Comparison of ENCODE assay signal across 12 cellular contexts in the genomic region with DNA sequence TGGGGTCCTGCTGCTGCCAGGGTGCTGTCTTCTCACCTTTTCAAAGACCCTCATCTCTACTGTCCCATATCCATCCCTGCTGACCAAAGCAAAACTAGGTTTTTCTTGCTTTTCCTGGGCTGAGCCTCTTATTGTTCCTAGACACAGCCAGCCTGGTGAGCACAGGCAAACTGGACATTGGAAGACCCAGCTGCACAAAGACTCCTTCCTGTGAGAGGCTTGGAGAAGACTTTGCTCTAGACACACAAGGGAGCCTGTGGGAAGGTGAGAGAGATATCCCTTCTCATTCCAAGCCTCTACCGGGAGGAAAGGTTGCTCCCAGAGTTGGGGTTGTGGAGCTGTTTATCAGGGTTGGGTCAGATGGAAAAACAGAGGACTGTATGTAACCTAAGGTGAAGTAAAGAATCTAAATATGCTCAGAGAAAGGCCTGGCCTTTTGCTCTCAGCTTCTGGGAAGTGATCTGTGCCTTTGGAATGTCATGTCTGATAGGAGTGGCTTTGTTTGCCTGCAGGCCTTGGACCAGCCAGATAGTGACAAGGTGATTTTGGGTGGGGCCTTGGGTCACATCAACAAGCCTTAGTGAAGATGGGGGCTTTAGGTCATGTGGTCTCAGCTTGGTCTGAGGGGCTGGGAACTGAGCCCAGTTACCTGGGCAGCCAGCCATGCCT.
DNase-seq lines count a peak whose midpoint lies in the region; ATAC-seq, FAIRE-seq and TF ChIP-seq lines count a peak whose summit lies in the region.
"Had no signal": no experiment of that assay in that cellular context is flagged by ENCODE, and none has a peak within 500 bp of the region (broad histone marks: within the 10 kb centered on the region; RNA-seq: fewer than 3 reads in every experiment).

No MANE protein-coding gene starts in this region.

- POLR2A ChIA-PET in K562 (lab: Yijun Ruan, JAX), result interaction anchor here (0.7 to 1.6 kb wide), 5 partner anchors 10 to 33 kb away, joined by 3 to 4 read pairs (median 4); no protein-coding TSS in a partner anchor

- intact Hi-C loops in natural killer cell (cut with micrococcal nuclease) (loop anchor here (5.0 kb wide), 2 partner anchors 84 to 234 kb away; no protein-coding TSS in a partner anchor), K562 (cut with micrococcal nuclease) (no loop called here), Right ventricle myocardium inferior (cut with DNase I) (no loop called here)

- WGBS in K562 (ENCODE audit: insufficient coverage, low coverage, missing lambda C conversion rate), result 21% methylated on average over 1 of the region's 1 CpG

- no peak for TF ChIP-seq CTCF in natural killer cell (IDR thresholded peaks at IDR 0.05)
- TF ChIP-seq CTCF in K562 (IDR thresholded peaks at IDR 0.05 in 2 of 3, conservative IDR thresholded peaks at IDR 0.05 in 1 of 3; ENCODE audit: insufficient read depth in 2 of 3, low read depth in 1 of 3, low read length in 3 of 3), result no peak

- peak; percentile 53; the same call in 1 of the 2 replicates for TF ChIP-seq EP300 in K562 (IDR thresholded peaks at IDR 0.05; ENCODE audit: low read length)

- H3K27me3 ChIP-seq in K562 (ENCODE audit: control insufficient read depth in 2 of 2, insufficient read depth in 2 of 2, low read length in 2 of 2), result no peaks in the 10 kb centered on the region

- peak; percentile 73 for FAIRE-seq in K562 (lab: Jason Lieb, UNC)

- TF ChIP-seq RAD21 in K562 (CRISPR knock-in tag; conservative IDR thresholded peaks at IDR 0.05 in 1 of 2, IDR thresholded peaks at IDR 0.05 in 1 of 2), result no peak

- no TSS peak for BruUV-seq in K562 (replicated peaks; lab: Mats Ljungman, UMichigan)

- peaks cover 9 to 17% of the 10 kb centered on the region in 2 donors for H3K4me1 Mint-ChIP-seq in natural killer cell treated with Interleukin-12 subunit alpha and Interleukin-12 subunit beta and Interleukin-15 and Interleukin-18, amount 100 ng/mL, for 72 hours (ENCODE audit: low read depth in 2 of 2)
- H3K4me1 Mint-ChIP-seq in natural killer cell, result peaks cover 16 to 17% of the 10 kb centered on the region in 2 donors

- H3K9me3 ChIP-seq in K562 (replicated peaks; ENCODE audit: control insufficient read depth, insufficient read depth, low read depth, low read length), result no peaks in the 10 kb centered on the region

- H4K20me1 ChIP-seq in K562 (replicated peaks; ENCODE audit: control insufficient read depth, insufficient read depth, low read length), result no peaks in the 10 kb centered on the region

- H3K4me2 ChIP-seq in K562 (ENCODE audit: insufficient read depth, low read length), result peak overlapping the region; percentile 46; the same call in 1 of the 2 replicates

- in situ Hi-C loops in K562 (cut with MboI), result no loop called here

- no peak for DNase-seq in natural killer cell treated with Interleukin-12 subunit alpha and Interleukin-12 subunit beta and Interleukin-15 and Interleukin-18, amount 100 ng/mL, for 72 hours (ENCODE audit: low spot score)
- DNase-seq in natural killer cell (no peak), K562 (ENCODE audit: extremely low read depth in 1 of 4, low spot score in 3 of 4) (peak; percentile 58 to 79 (median 68)), kidney tubule cell (ENCODE audit: low spot score) (peak; percentile 84), Right ventricle myocardium inferior (ENCODE audit: missing footprints) (no peak)
- no peak for DNase-seq in activated effector memory CD4-positive, alpha-beta T cell treated with Interleukin-2 at 50 U/mL for 16 hours
- DNase-seq: activated T-cell treated with anti-CD3 and anti-CD28 coated beads for 4 hours, AML-193 had no signal

- no peaks in the 10 kb centered on the region for H3K36me3 ChIP-seq in K562 (ENCODE audit: control insufficient read depth, insufficient read depth, low read length)

- no peaks in the 10 kb centered on the region for H3K79me2 ChIP-seq in K562 (ENCODE audit: control insufficient read depth, insufficient read depth, low read length)

- no peak for TF ChIP-seq POLR2A in K562 (conservative IDR thresholded peaks at IDR 0.05)

- no peaks in the 10 kb centered on the region for H3K27me3 Mint-ChIP-seq in natural killer cell treated with Interleukin-12 subunit alpha and Interleukin-12 subunit beta and Interleukin-15 and Interleukin-18, amount 100 ng/mL, for 72 hours
- peaks cover 0 to 3% of the 10 kb centered on the region in 2 donors for H3K27me3 Mint-ChIP-seq in natural killer cell (ENCODE audit: low read depth in 2 of 2)
- H3K27me3 Mint-ChIP-seq: memory B cell had no signal

- H2AFZ ChIP-seq in K562 (ENCODE audit: low read depth, low read length), result peak overlapping the region; percentile 32; the same call in 1 of the 2 replicates

- peak overlapping the region in 1 of 2 experiments; percentile 36; a peak in 1 of 4 replicates for H3K9ac ChIP-seq in K562 (ENCODE audit: insufficient read depth in 1 of 2, low read depth in 2 of 2, low read length in 2 of 2)

- H3K9me3 Mint-ChIP-seq in natural killer cell treated with Interleukin-12 subunit alpha and Interleukin-12 subunit beta and Interleukin-15 and Interleukin-18, amount 100 ng/mL, for 72 hours, result no peaks in the 10 kb centered on the region
- no peaks in the 10 kb centered on the region for H3K9me3 Mint-ChIP-seq in natural killer cell
- H3K9me3 Mint-ChIP-seq: memory B cell; T-helper 1 cell treated with Interleukin-12 subunit alpha and Interleukin-12 subunit beta and Interleukin-4 antibody, amounts not matched to agents 30 μg/mL and 1 μg/mL, for 36 hours had no signal

- H3K27ac ChIP-seq in K562 (ENCODE audit: extremely low read depth, low read depth, low read length), result no peak overlapping the region

- peaks cover 9 to 33% of the 10 kb centered on the region in 2 experiments; a peak in 4 of 5 replicates for H3K4me1 ChIP-seq in K562 (replicated peaks in 1 of 2; ENCODE audit: control insufficient read depth in 2 of 2, insufficient read depth in 2 of 2, low read length in 2 of 2)

- ATAC-seq in natural killer cell treated with Interleukin-12 subunit alpha and Interleukin-12 subunit beta and Interleukin-15 and Interleukin-18, amount 100 ng/mL, for 72 hours, result no peak
- ATAC-seq in natural killer cell (no peak), K562 (peak; percentile 62), GM19455 (IDR thresholded peaks at IDR 0.05; ENCODE audit: unreplicated experiment) (no peak), GM21576 (IDR thresholded peaks at IDR 0.05; ENCODE audit: unreplicated experiment) (no peak), Right ventricle myocardium inferior (no peak)

- no peaks in the 10 kb centered on the region for H3K36me3 Mint-ChIP-seq in natural killer cell treated with Interleukin-12 subunit alpha and Interleukin-12 subunit beta and Interleukin-15 and Interleukin-18, amount 100 ng/mL, for 72 hours
- no peaks in the 10 kb centered on the region for H3K36me3 Mint-ChIP-seq in natural killer cell
- H3K36me3 Mint-ChIP-seq: memory B cell had no signal

- no peak overlapping the region for H3K4me3 ChIP-seq in K562

- H3K9me1 ChIP-seq in K562 (ENCODE audit: control insufficient read depth, insufficient read depth, low read length), result no peaks in the 10 kb centered on the region

- H3K27ac Mint-ChIP-seq in natural killer cell treated with Interleukin-12 subunit alpha and Interleukin-12 subunit beta and Interleukin-15 and Interleukin-18, amount 100 ng/mL, for 72 hours, result peak overlapping the region; percentile 8 to 34
- H3K27ac Mint-ChIP-seq in natural killer cell, result no peak overlapping the region
- H3K27ac Mint-ChIP-seq: memory B cell; T-helper 1 cell treated with Interleukin-12 subunit alpha and Interleukin-12 subunit beta and Interleukin-4 antibody, amounts not matched to agents 30 μg/mL and 1 μg/mL, for 36 hours had no signal

- H3K4me3 Mint-ChIP-seq in natural killer cell treated with Interleukin-12 subunit alpha and Interleukin-12 subunit beta and Interleukin-15 and Interleukin-18, amount 100 ng/mL, for 72 hours, result no peak overlapping the region
- no peak overlapping the region for H3K4me3 Mint-ChIP-seq in natural killer cell
- H3K4me3 Mint-ChIP-seq: memory B cell; T-helper 1 cell treated with Interleukin-12 subunit alpha and Interleukin-12 subunit beta and Interleukin-4 antibody, amounts not matched to agents 30 μg/mL and 1 μg/mL, for 36 hours had no signal

- CTCF ChIA-PET in K562 (lab: Yijun Ruan, JAX; ENCODE audit: low intra/inter-chr PET ratio), result no interaction called here

TF ChIP-seq in K562, 482 proteins besides CTCF, POLR2A, EP300 and RAD21 (continues in another document):
- TF ChIP-seq TCF3 (CRISPR knock-in tag; IDR thresholded peaks at IDR 0.05) (peak; percentile 78), OTX1 (CRISPR knock-in tag; IDR thresholded peaks at IDR 0.05) (no peak), KDM1A (IDR thresholded peaks at IDR 0.05) (peak; percentile 48 to 59), NBN (IDR thresholded peaks at IDR 0.05; ENCODE audit: low read depth) (no peak), SMARCA4 (IDR thresholded peaks at IDR 0.05) (peak; percentile 33; the same call in 1 of the 2 replicates), ZNF740 (CRISPR knock-in tag; IDR thresholded peaks at IDR 0.05) (no peak), ZNF740 (tag; IDR thresholded peaks at IDR 0.05) (no peak), TCFL5 (CRISPR knock-in tag; conservative IDR thresholded peaks at IDR 0.05) (no peak), NFE2 (IDR thresholded peaks at IDR 0.05; ENCODE audit: low read depth) (0 out of 2 replicates have a peak, but pooled peaks have one; percentile 13), ZNF408 (CRISPR knock-in tag; IDR thresholded peaks at IDR 0.05; ENCODE audit: low read depth) (no peak), NR2C2 (CRISPR knock-in tag; IDR thresholded peaks at IDR 0.05) (0 out of 2 replicates have a peak, but pooled peaks have one; percentile 20), NR2C2 (tag; IDR thresholded peaks at IDR 0.05) (no peak), ARID1B (IDR thresholded peaks at IDR 0.05) (peak; percentile 70), NCOR1 (IDR thresholded peaks at IDR 0.05) (peak; percentile 29), HDAC1 (IDR thresholded peaks at IDR 0.05) (peak in 1 of 2 experiments; percentile 17; a peak in 1 of 4 replicates), RCOR1 (IDR thresholded peaks at IDR 0.05; ENCODE audit: borderline replicate concordance in 1 of 2, low read depth in 2 of 2, low read length in 2 of 2) (peak in 1 of 2 experiments; percentile 74; a peak in 2 of 4 replicates)

Comparison
In these comparisons a context has a peak if more than half of its experiments do, and no peak if none do; other contexts are left out.
1. H3K27ac Mint-ChIP-seq: peak in natural killer cell treated with Interleukin-12 subunit alpha and Interleukin-12 subunit beta and Interleukin-15 and Interleukin-18, amount 100 ng/mL, for 72 hours (2 of 2); none in natural killer cell (0 of 2).
2. DNase-seq: peak in K562 (4 of 4) and kidney tubule cell (single experiment); none in natural killer cell treated with Interleukin-12 subunit alpha and Interleukin-12 subunit beta and Interleukin-15 and Interleukin-18, amount 100 ng/mL, for 72 hours (single experiment), natural killer cell (single experiment), activated effector memory CD4-positive, alpha-beta T cell treated with Interleukin-2 at 50 U/mL for 16 hours (single experiment) and Right ventricle myocardium inferior (single experiment).